Comparison of ENCODE assay signal across 9 cellular contexts in genomic region chr3:185931777-185932176, GRCh38. TPM values are rescaled to one million over a fixed set of nuclear protein-coding genes. Genes with fewer than 3 reads are reported as not detected.
DNase-seq lines count a peak whose midpoint lies in the region; ATAC-seq and TF ChIP-seq lines count a peak whose summit lies in the region.
"Had no signal": no experiment of that assay in that cellular context is flagged by ENCODE, and none has a peak within 500 bp of the region (broad histone marks: within the 10 kb centered on the region; RNA-seq: fewer than 3 reads in every experiment).

No MANE protein-coding gene starts in this region.

- peaks cover 69% of the 10 kb centered on the region for H3K4me1 Mint-ChIP-seq in activated CD8-positive, alpha-beta memory T cell treated with anti-CD3 and anti-CD28 coated beads, Interleukin-2, amount 10 ng/mL, durations not matched to agents 7 days and 5 days
- H3K4me1 Mint-ChIP-seq in WTC11: peaks cover 85% of the 10 kb centered on the region
- H3K4me1 Mint-ChIP-seq in stimulated activated naive CD8-positive, alpha-beta T cell treated with anti-CD3 and anti-CD28 coated beads, Interleukin-15, amount 100 ng/mL, for 72 hours: peaks cover 83% of the 10 kb centered on the region

- peak overlapping the region; percentile 66 for H3K4me3 Mint-ChIP-seq in activated CD8-positive, alpha-beta memory T cell treated with anti-CD3 and anti-CD28 coated beads, Interleukin-2, amount 10 ng/mL, durations not matched to agents 7 days and 5 days
- peak overlapping the region; percentile 100 for H3K4me3 Mint-ChIP-seq in WTC11
- peak overlapping the region; percentile 75 to 99 for H3K4me3 Mint-ChIP-seq in stimulated activated naive CD8-positive, alpha-beta T cell treated with anti-CD3 and anti-CD28 coated beads, Interleukin-15, amount 100 ng/mL, for 72 hours

- H3K9me3 Mint-ChIP-seq in activated CD8-positive, alpha-beta memory T cell treated with anti-CD3 and anti-CD28 coated beads, Interleukin-2, amount 10 ng/mL, durations not matched to agents 7 days and 5 days (ENCODE audit: low read depth): no peaks in the 10 kb centered on the region
- no peaks in the 10 kb centered on the region for H3K9me3 Mint-ChIP-seq in WTC11
- no peaks in the 10 kb centered on the region for H3K9me3 Mint-ChIP-seq in stimulated activated naive CD8-positive, alpha-beta T cell treated with anti-CD3 and anti-CD28 coated beads, Interleukin-15, amount 100 ng/mL, for 72 hours

- H3K27me3 ChIP-seq in foreskin keratinocyte: no peaks in the 10 kb centered on the region

- peaks cover 87% of the 10 kb centered on the region for H3K36me3 Mint-ChIP-seq in activated CD8-positive, alpha-beta memory T cell treated with anti-CD3 and anti-CD28 coated beads, Interleukin-2, amount 10 ng/mL, durations not matched to agents 7 days and 5 days
- peaks cover 66% of the 10 kb centered on the region for H3K36me3 Mint-ChIP-seq in WTC11

- no peak for TF ChIP-seq CTCF in WTC11 (IDR thresholded peaks at IDR 0.05)
- no peak for TF ChIP-seq CTCF in foreskin keratinocyte (conservative IDR thresholded peaks at IDR 0.05)

- CTCF ChIA-PET in activated CD8-positive, alpha-beta memory T cell treated with anti-CD3 and anti-CD28 coated beads, Interleukin-2, amount 10 ng/mL, durations not matched to agents 7 days and 5 days (lab: Charles Lee): interaction anchor here (1.0 to 8.0 kb wide), 3 partner anchors 10 to 686 kb away, joined by 4 to 52 read pairs (median 4); no protein-coding TSS in a partner anchor
- CTCF ChIA-PET in WTC11 (lab: Charles Lee): interaction anchor here (0.7 to 2.4 kb wide), 5 partner anchors 12 to 324 kb away, joined by 3 to 19 read pairs (median 3); no protein-coding TSS in a partner anchor

- H3K27ac Mint-ChIP-seq in activated CD8-positive, alpha-beta memory T cell treated with anti-CD3 and anti-CD28 coated beads, Interleukin-2, amount 10 ng/mL, durations not matched to agents 7 days and 5 days: peak overlapping the region; percentile 84
- H3K27ac Mint-ChIP-seq in WTC11: peak overlapping the region; percentile 52; the same call in 1 of the 2 replicates
- peak overlapping the region; percentile 93 to 94 for H3K27ac Mint-ChIP-seq in stimulated activated naive CD8-positive, alpha-beta T cell treated with anti-CD3 and anti-CD28 coated beads, Interleukin-15, amount 100 ng/mL, for 72 hours

- no peak for DNase-seq in activated CD8-positive, alpha-beta memory T cell treated with anti-CD3 and anti-CD28 coated beads, Interleukin-2, amount 10 ng/mL, durations not matched to agents 7 days and 5 days
- DNase-seq in activated CD8-positive, alpha-beta memory T cell treated with anti-CD3 and anti-CD28 coated beads, Interleukin-2, amount 50 U/mL, for 4 hours: no peak
- no peak for DNase-seq in WTC11 (ENCODE audit: low spot score)
- DNase-seq in foreskin keratinocyte: no peak
- DNase-seq in stimulated activated naive CD8-positive, alpha-beta T cell treated with anti-CD3 and anti-CD28 coated beads, Interleukin-15, amount 100 ng/mL, for 72 hours: no peak
- no peak for DNase-seq in NCI-H1436 treated with DMSO at 0.1 percent for 48 hours (lab: John Stamatoyannopoulos, UW)
- DNase-seq: kidney glomerular epithelial cell had no signal

- peaks cover 68% of the 10 kb centered on the region for H3K4me1 ChIP-seq in foreskin keratinocyte

- POLR2A ChIA-PET in WTC11 (lab: Charles Lee): interaction anchor here (0.8 kb wide), 1 partner anchor 52 kb away, joined by 6 read pairs; no protein-coding TSS in a partner anchor

- H3K27me3 Mint-ChIP-seq in activated CD8-positive, alpha-beta memory T cell treated with anti-CD3 and anti-CD28 coated beads, Interleukin-2, amount 10 ng/mL, durations not matched to agents 7 days and 5 days: no peaks in the 10 kb centered on the region
- no peaks in the 10 kb centered on the region for H3K27me3 Mint-ChIP-seq in WTC11 (ENCODE audit: low read depth)
- no peaks in the 10 kb centered on the region for H3K27me3 Mint-ChIP-seq in stimulated activated naive CD8-positive, alpha-beta T cell treated with anti-CD3 and anti-CD28 coated beads, Interleukin-15, amount 100 ng/mL, for 72 hours

- ATAC-seq in activated CD8-positive, alpha-beta memory T cell treated with anti-CD3 and anti-CD28 coated beads, Interleukin-2, amount 10 ng/mL, durations not matched to agents 7 days and 5 days: no peak
- ATAC-seq in WTC11 (no peak), foreskin keratinocyte (no peak), HG03439 (IDR thresholded peaks at IDR 0.05; ENCODE audit: unreplicated experiment) (no peak), GM18511 (IDR thresholded peaks at IDR 0.05; ENCODE audit: unreplicated experiment) (no peak)
- ATAC-seq in stimulated activated naive CD8-positive, alpha-beta T cell treated with anti-CD3 and anti-CD28 coated beads, Interleukin-15, amount 100 ng/mL, for 72 hours: no peak

- H3K27ac ChIP-seq in foreskin keratinocyte: peak overlapping the region; percentile 13

TF ChIP-seq in WTC11, 78 proteins besides CTCF, POLR2A, EP300 and RAD21:
- no peak for TF ChIP-seq KAT7 (CRISPR knock-in tag; IDR thresholded peaks at IDR 0.05; ENCODE audit: borderline replicate concordance)
- no peak for TF ChIP-seq HMGA2 (CRISPR knock-in tag; IDR thresholded peaks at IDR 0.05)
- no peak for TF ChIP-seq NR1H2 (CRISPR knock-in tag; IDR thresholded peaks at IDR 0.05)
- no peak for TF ChIP-seq JUN (CRISPR knock-in tag; IDR thresholded peaks at IDR 0.05)
- no peak for TF ChIP-seq ERG (CRISPR knock-in tag; IDR thresholded peaks at IDR 0.05)
- no peak for TF ChIP-seq EMX1 (CRISPR knock-in tag; IDR thresholded peaks at IDR 0.05)

RNA-seq across cellular contexts. Expression of gene TRA2B, which starts 6.0 kb away (rescaled TPM):
- total RNA-seq in activated CD8-positive, alpha-beta memory T cell treated with anti-CD3 and anti-CD28 coated beads, Interleukin-2, amount 10 ng/mL, durations not matched to agents 7 days and 5 days: 100 to 1,000 TPM; 246 to 256 TPM
- 214 to 240 TPM (median 236 TPM) in 3 replicates for total RNA-seq in WTC11 (2021)
- total RNA-seq in foreskin keratinocyte: 151 and 167 TPM in 2 replicates
- polyA plus RNA-seq in foreskin keratinocyte: 137 and 160 TPM in 2 replicates
